13 cellular contexts compared by ENCODE assay signal in genomic region chr22:16602728-16603447, GRCh38. TPM values are rescaled to one million over a fixed set of nuclear protein-coding genes. Genes with fewer than 3 reads are reported as not detected.
DNase-seq lines count a peak whose midpoint lies in the region; ATAC-seq and TF ChIP-seq lines count a peak whose summit lies in the region.
"Not testable (repeated sequence)": the region's sequence is repeated elsewhere in the genome, so short reads cannot be mapped to it uniquely, and the experiment has no call there.
"Had no signal": no experiment of that assay in that cellular context is flagged by ENCODE, and none has a peak within 500 bp of the region (broad histone marks: within the 10 kb centered on the region; RNA-seq: fewer than 3 reads in every experiment).

No MANE protein-coding gene starts in this region.

- 6% methylated on average over 33 of the region's 33 CpGs for WGBS in prostate gland

- in situ Hi-C loops in ACHN (cut with HindIII; ENCODE audit: low pct_ligation_motif_present, low pct_unique_long_range_greater_than_20kb, low sequenced_read_pairs) = not testable (repeated sequence)

- peaks cover 71% of the 10 kb centered on the region for H3K27me3 ChIP-seq in GM23338 (ENCODE audit: insufficient read depth)
- H3K27me3 ChIP-seq in prostate gland (replicated peaks; ENCODE audit: insufficient read depth) = not testable (repeated sequence)
- peaks cover 9 to 12% of the 10 kb centered on the region in 2 donors for H3K27me3 ChIP-seq in stomach smooth muscle (ENCODE audit: control insufficient read depth in 1 of 2, insufficient read depth in 2 of 2, low read length in 2 of 2)

- H4K20me1 ChIP-seq in GM23338 (replicated peaks; ENCODE audit: insufficient read depth) = not testable (repeated sequence)

- not testable (repeated sequence) for H3K36me3 ChIP-seq in GM23338 (ENCODE audit: insufficient read depth); prostate gland; stomach smooth muscle (ENCODE audit: control insufficient read depth in 2 of 2, insufficient read depth in 2 of 2, low read length in 2 of 2)

- H3K9me3 Mint-ChIP-seq in GM23338 = peaks cover 73% of the 10 kb centered on the region
- not testable (repeated sequence) for H3K9me3 Mint-ChIP-seq in activated CD4-positive, alpha-beta T cell treated with anti-CD3 and anti-CD28 coated beads, Interleukin-2, amount 10 ng/mL, durations not matched to agents 24 days and 14 days; activated naive CD4-positive, alpha-beta T cell treated with anti-CD3 and anti-CD28 coated beads, Interleukin-2, amount 50 U/mL, for 72 hours

- intact Hi-C loops in activated CD4-positive, alpha-beta T cell treated with anti-CD3 and anti-CD28 coated beads, Interleukin-2, amount 10 ng/mL, durations not matched to agents 24 days and 14 days (cut with micrococcal nuclease); prostate gland (cut with DNase I): not testable (repeated sequence)

- ATAC-seq in GM23338 = not testable (repeated sequence)
- peak; percentile 68 for ATAC-seq in activated naive CD4-positive, alpha-beta T cell treated with anti-CD3 and anti-CD28 coated beads, Interleukin-2, amount 50 U/mL, for 72 hours

- peak overlapping the region; percentile 64; the same call in 1 of the 2 replicates for H3K4me2 ChIP-seq in GM23338

- not testable (repeated sequence) for TF ChIP-seq CTCF in GM23338 (conservative IDR thresholded peaks at IDR 0.05; ENCODE audit: low read depth in 2 of 2); prostate gland (IDR thresholded peaks at IDR 0.05)

- not testable (repeated sequence) for H3K9me3 ChIP-seq in prostate gland; stomach smooth muscle (ENCODE audit: control insufficient read depth in 2 of 2, low read length in 2 of 2)

- not testable (repeated sequence) for H3K4me1 Mint-ChIP-seq in GM23338; activated CD4-positive, alpha-beta T cell treated with anti-CD3 and anti-CD28 coated beads, Interleukin-2, amount 10 ng/mL, durations not matched to agents 24 days and 14 days

- not testable (repeated sequence) for H3K9ac ChIP-seq in stomach smooth muscle (ENCODE audit: low read length in 2 of 2)

- not testable (repeated sequence) for TF ChIP-seq POLR2A in prostate gland (IDR thresholded peaks at IDR 0.05)

- peaks cover 10% of the 10 kb centered on the region for H3K27me3 Mint-ChIP-seq in GM23338 (ENCODE audit: insufficient read depth, low read depth, poor library complexity)
- peaks cover 34% of the 10 kb centered on the region for H3K27me3 Mint-ChIP-seq in activated CD4-positive, alpha-beta T cell treated with anti-CD3 and anti-CD28 coated beads, Interleukin-2, amount 10 ng/mL, durations not matched to agents 24 days and 14 days

- H3K27ac Mint-ChIP-seq in GM23338 = not testable (repeated sequence)
- peak overlapping the region; percentile 23 for H3K27ac Mint-ChIP-seq in activated CD4-positive, alpha-beta T cell treated with anti-CD3 and anti-CD28 coated beads, Interleukin-2, amount 10 ng/mL, durations not matched to agents 24 days and 14 days
- H3K27ac Mint-ChIP-seq in activated naive CD4-positive, alpha-beta T cell treated with anti-CD3 and anti-CD28 coated beads, Interleukin-2, amount 50 U/mL, for 72 hours = peak overlapping the region in 1 of 2 donors; percentile 48

- H3F3A ChIP-seq in GM23338 (replicated peaks; ENCODE audit: low read depth) = not testable (repeated sequence)

- H3K9me2 ChIP-seq in GM23338 (ENCODE audit: insufficient read depth) = not testable (repeated sequence)

- H2AFZ ChIP-seq in GM23338 = not testable (repeated sequence)

- H3K4me3 ChIP-seq in GM23338 (peak overlapping the region; percentile 49), prostate gland (peak overlapping the region; percentile 30 to 42), stomach smooth muscle (ENCODE audit: low read length in 2 of 2) (peak overlapping the region; percentile 35 to 58)

- not testable (repeated sequence) for H3K4me3 Mint-ChIP-seq in GM23338
- peak overlapping the region; percentile 67 for H3K4me3 Mint-ChIP-seq in activated CD4-positive, alpha-beta T cell treated with anti-CD3 and anti-CD28 coated beads, Interleukin-2, amount 10 ng/mL, durations not matched to agents 24 days and 14 days

- peak; percentile 49 for DNase-seq in ACHN
- DNase-seq in GM23338 (ENCODE audit: low spot score) = peak; percentile 6
- not testable (repeated sequence) for DNase-seq in activated CD4-positive, alpha-beta T cell treated with anti-CD3 and anti-CD28 coated beads, Interleukin-2, amount 10 ng/mL, durations not matched to agents 24 days and 14 days; epithelial cell of prostate (ENCODE audit: low read depth, low spot score); prostate gland (ENCODE audit: low spot score)
- DNase-seq in activated naive CD4-positive, alpha-beta T cell treated with anti-CD3 and anti-CD28 coated beads, Interleukin-2, amount 50 U/mL, for 72 hours (ENCODE audit: low spot score in 2 of 2) = peak in 1 of 2 donors; percentile 15
- DNase-seq in left kidney (ENCODE audit: low read depth, low spot score) = peak; percentile 8

- not testable (repeated sequence) for H3K27ac ChIP-seq in GM23338 (ENCODE audit: low read depth); stomach smooth muscle (ENCODE audit: low read length)
- H3K27ac ChIP-seq in epithelial cell of prostate (peak overlapping the region; percentile 30), prostate gland (peak overlapping the region in 1 of 2 donors; percentile 9)

- H3K36me3 Mint-ChIP-seq in GM23338 (ENCODE audit: low read depth) = peaks cover 22% of the 10 kb centered on the region
- not testable (repeated sequence) for H3K36me3 Mint-ChIP-seq in activated CD4-positive, alpha-beta T cell treated with anti-CD3 and anti-CD28 coated beads, Interleukin-2, amount 10 ng/mL, durations not matched to agents 24 days and 14 days (ENCODE audit: low read depth); activated naive CD4-positive, alpha-beta T cell treated with anti-CD3 and anti-CD28 coated beads, Interleukin-2, amount 50 U/mL, for 72 hours

- not testable (repeated sequence) for H3K79me2 ChIP-seq in GM23338 (replicated peaks; ENCODE audit: insufficient read depth)

- not testable (repeated sequence) for H3K4me1 ChIP-seq in GM23338 (ENCODE audit: insufficient read depth); prostate gland (replicated peaks); stomach smooth muscle (ENCODE audit: control insufficient read depth, insufficient read depth, low read length)

TF ChIP-seq in GM23338, 12 proteins besides CTCF, POLR2A, EP300 and RAD21:
- peak; percentile 66 for TF ChIP-seq EZH2 (IDR thresholded peaks at IDR 0.05; ENCODE audit: low read depth, unreplicated experiment)

RNA-seq across cellular contexts. Expression of gene CCT8L2, which starts 10.3 kb away (rescaled TPM):
- total RNA-seq in GM23338 (2014; rRNA removed; shearing (Covaris generic)) = not detected in 2 replicates
- not detected in 2 replicates for polyA plus RNA-seq in GM23338 (2016; fragmentation: Nextera tagmentation; extraction: Ambion mirVana)
- total RNA-seq in activated CD4-positive, alpha-beta T cell treated with anti-CD3 and anti-CD28 coated beads, Interleukin-2, amount 10 ng/mL, durations not matched to agents 24 days and 14 days = not detected in 2 replicates
- total RNA-seq in activated naive CD4-positive, alpha-beta T cell treated with anti-CD3 and anti-CD28 coated beads, Interleukin-2, amount 50 U/mL, for 72 hours = not detected
- 1 to 10 TPM in 1 of 2 donors, not detected in 1; 2.8 TPM for total RNA-seq in prostate gland
- total RNA-seq: A172, Caco-2, dermis blood vessel endothelial cell, liver had no signal
- polyA plus RNA-seq: IgD-negative memory B cell, liver had no signal
